In genomic region chr1:3244025-3244424, GRCh38 we compare ENCODE assay signal across 27 cellular contexts.
"Had no signal": no experiment of that assay in that cellular context is flagged by ENCODE, and none has a peak within 500 bp of the region (broad histone marks: within the 10 kb centered on the region; RNA-seq: fewer than 3 reads in every experiment).

No MANE protein-coding gene starts in this region.

- H3K36me3 Mint-ChIP-seq: activated CD4-positive, alpha-beta memory T cell treated with anti-CD3 and anti-CD28 coated beads for 36 hours; activated CD8-positive, alpha-beta memory T cell treated with anti-CD3 and anti-CD28 coated beads, Interleukin-2, amount 10 ng/mL, durations not matched to agents 7 days and 5 days; activated naive CD4-positive, alpha-beta T cell treated with anti-CD3 and anti-CD28 coated beads, Interleukin-2, amount 50 U/mL, for 24 hours; activated naive CD8-positive, alpha-beta T cell treated with anti-CD3 and anti-CD28 coated beads for 36 hours had no signal

- H3K4me1 ChIP-seq: adrenal gland had no signal

- H3K4me1 Mint-ChIP-seq: activated CD4-positive, alpha-beta T cell treated with anti-CD3 and anti-CD28 coated beads for 36 hours; activated CD4-positive, alpha-beta T cell treated with anti-CD3 and anti-CD28 coated beads, Interleukin-2, amount 10 ng/mL, durations not matched to agents 24 days and 14 days; activated CD8-positive, alpha-beta memory T cell treated with anti-CD3 and anti-CD28 coated beads, Interleukin-2, amount 10 ng/mL, durations not matched to agents 7 days and 5 days; activated naive CD4-positive, alpha-beta T cell treated with anti-CD3 and anti-CD28 coated beads, Interleukin-2, amount 50 U/mL, for 24 hours; activated naive CD8-positive, alpha-beta T cell treated with anti-CD3 and anti-CD28 coated beads for 36 hours; activated naive CD8-positive, alpha-beta T cell treated with anti-CD3 and anti-CD28 coated beads, Interleukin-2, amount 50 U/mL, for 24 hours had no signal

- H3K4me3 ChIP-seq: adrenal gland had no signal

- H3K27ac Mint-ChIP-seq: activated CD4-positive, alpha-beta memory T cell treated with anti-CD3 and anti-CD28 coated beads for 36 hours; activated CD4-positive, alpha-beta T cell treated with anti-CD3 and anti-CD28 coated beads for 36 hours; activated CD4-positive, alpha-beta T cell treated with anti-CD3 and anti-CD28 coated beads, Interleukin-2, amount 10 ng/mL, durations not matched to agents 24 days and 14 days; activated CD8-positive, alpha-beta memory T cell treated with anti-CD3 and anti-CD28 coated beads, Interleukin-2, amount 10 ng/mL, durations not matched to agents 7 days and 5 days; activated CD8-positive, alpha-beta T cell treated with anti-CD3 and anti-CD28 coated beads, Interleukin-2, amount 10 ng/mL, durations not matched to agents 7 days and 5 days; activated naive CD4-positive, alpha-beta T cell treated with anti-CD3 and anti-CD28 coated beads for 36 hours; activated naive CD4-positive, alpha-beta T cell treated with anti-CD3 and anti-CD28 coated beads, Interleukin-2, amount 50 U/mL, for 24 hours; activated naive CD8-positive, alpha-beta T cell treated with anti-CD3 and anti-CD28 coated beads for 36 hours; activated naive CD8-positive, alpha-beta T cell treated with anti-CD3 and anti-CD28 coated beads, Interleukin-2, amount 50 U/mL, for 24 hours; activated T-helper 1 cell treated with anti-CD3 and anti-CD28 coated beads, Interleukin-12 subunit alpha, Interleukin-12 subunit beta, Interleukin-2, Interleukin-4 antibody, amounts not matched to agents 30 ng/mL and 10 ng/mL and 1 ng/mL, durations not matched to agents 14 hours and 24 hours and 36 hours; activated T-helper 2 cell treated with anti-CD3 and anti-CD28 coated beads, Interferon-gamma antibody, Interleukin-2, Interleukin-4, amounts not matched to agents 10 μg/mL and 5 μg/mL and 100 μg/mL, durations not matched to agents 14 hours and 24 hours and 36 hours; endodermal cell had no signal

- H3K27ac ChIP-seq: adrenal gland, brain microvascular endothelial cell had no signal

- DNase-seq: activated CD4-positive, alpha-beta memory T cell treated with anti-CD3 and anti-CD28 coated beads for 36 hours; activated CD4-positive, alpha-beta T cell treated with anti-CD3 and anti-CD28 coated beads for 36 hours; activated CD4-positive, alpha-beta T cell treated with anti-CD3 and anti-CD28 coated beads, Interleukin-2, amount 10 ng/mL, durations not matched to agents 24 days and 14 days; activated CD4-positive, CD25-positive, alpha-beta regulatory T cell; activated CD4-positive, CD25-positive, alpha-beta regulatory T cell treated with anti-CD3 and anti-CD28 coated beads, Interleukin-2, amount 50 U/mL, for 72 hours; activated CD8-positive, alpha-beta memory T cell treated with anti-CD3 and anti-CD28 coated beads, Interleukin-2, amount 10 ng/mL, durations not matched to agents 7 days and 5 days; activated CD8-positive, alpha-beta memory T cell treated with anti-CD3 and anti-CD28 coated beads, Interleukin-2, amount 50 U/mL, for 4 hours; activated CD8-positive, alpha-beta T cell treated with anti-CD3 and anti-CD28 coated beads, Interleukin-2, amount 10 ng/mL, durations not matched to agents 7 days and 5 days; activated effector memory CD4-positive, alpha-beta T cell treated with anti-CD3 and anti-CD28 coated beads, Interleukin-2, amount 50 U/mL, for 16 hours; activated naive CD4-positive, alpha-beta T cell treated with anti-CD3 and anti-CD28 coated beads for 36 hours; activated naive CD8-positive, alpha-beta T cell treated with anti-CD3 and anti-CD28 coated beads for 36 hours; activated naive CD8-positive, alpha-beta T cell treated with anti-CD3 and anti-CD28 coated beads, Interleukin-2, amount 50 U/mL, for 24 hours; activated T-cell treated with anti-CD3 and anti-CD28 coated beads, Interleukin-2, amount 50 U/mL, for 1 hour; activated T-cell treated with anti-CD3 and anti-CD28 coated beads, Interleukin-2, amount 50 U/mL, for 48 hours; adrenal gland; amygdala; aorta; brain microvascular endothelial cell; cortex of kidney; effector memory CD4-positive, alpha-beta T cell; endodermal cell; foreskin fibroblast; T-helper 2 cell had no signal

- H3K9me3 ChIP-seq: adrenal gland had no signal

- ATAC-seq: activated CD4-positive, alpha-beta T cell treated with anti-CD3 and anti-CD28 coated beads for 36 hours; activated CD8-positive, alpha-beta memory T cell treated with anti-CD3 and anti-CD28 coated beads, Interleukin-2, amount 10 ng/mL, durations not matched to agents 7 days and 5 days; activated CD8-positive, alpha-beta T cell treated with anti-CD3 and anti-CD28 coated beads, Interleukin-2, amount 10 ng/mL, durations not matched to agents 7 days and 5 days; activated naive CD8-positive, alpha-beta T cell treated with anti-CD3 and anti-CD28 coated beads, Interleukin-2, amount 50 U/mL, for 24 hours; esophagus mucosa had no signal

- H3K36me3 ChIP-seq: adrenal gland, brain microvascular endothelial cell had no signal

- H3K4me3 Mint-ChIP-seq: activated CD4-positive, alpha-beta memory T cell treated with anti-CD3 and anti-CD28 coated beads for 36 hours; activated CD4-positive, alpha-beta T cell treated with anti-CD3 and anti-CD28 coated beads for 36 hours; activated CD4-positive, alpha-beta T cell treated with anti-CD3 and anti-CD28 coated beads, Interleukin-2, amount 10 ng/mL, durations not matched to agents 24 days and 14 days; activated CD8-positive, alpha-beta memory T cell treated with anti-CD3 and anti-CD28 coated beads, Interleukin-2, amount 10 ng/mL, durations not matched to agents 7 days and 5 days; activated CD8-positive, alpha-beta T cell treated with anti-CD3 and anti-CD28 coated beads, Interleukin-2, amount 10 ng/mL, durations not matched to agents 7 days and 5 days; activated naive CD4-positive, alpha-beta T cell treated with anti-CD3 and anti-CD28 coated beads for 36 hours; activated naive CD4-positive, alpha-beta T cell treated with anti-CD3 and anti-CD28 coated beads, Interleukin-2, amount 50 U/mL, for 24 hours; activated naive CD8-positive, alpha-beta T cell treated with anti-CD3 and anti-CD28 coated beads for 36 hours; activated naive CD8-positive, alpha-beta T cell treated with anti-CD3 and anti-CD28 coated beads, Interleukin-2, amount 50 U/mL, for 24 hours; activated T-helper 1 cell treated with anti-CD3 and anti-CD28 coated beads, Interleukin-12 subunit alpha, Interleukin-12 subunit beta, Interleukin-2, Interleukin-4 antibody, amounts not matched to agents 30 ng/mL and 10 ng/mL and 1 ng/mL, durations not matched to agents 14 hours and 24 hours and 36 hours; endodermal cell had no signal

- H3K9me3 Mint-ChIP-seq: activated CD4-positive, alpha-beta memory T cell treated with anti-CD3 and anti-CD28 coated beads for 36 hours; activated CD4-positive, alpha-beta T cell treated with anti-CD3 and anti-CD28 coated beads, Interleukin-2, amount 10 ng/mL, durations not matched to agents 24 days and 14 days; activated naive CD4-positive, alpha-beta T cell treated with anti-CD3 and anti-CD28 coated beads for 36 hours; activated naive CD4-positive, alpha-beta T cell treated with anti-CD3 and anti-CD28 coated beads, Interleukin-2, amount 50 U/mL, for 24 hours; activated naive CD8-positive, alpha-beta T cell treated with anti-CD3 and anti-CD28 coated beads for 36 hours; activated naive CD8-positive, alpha-beta T cell treated with anti-CD3 and anti-CD28 coated beads, Interleukin-2, amount 50 U/mL, for 24 hours; activated T-helper 1 cell treated with anti-CD3 and anti-CD28 coated beads, Interleukin-12 subunit alpha, Interleukin-12 subunit beta, Interleukin-2, Interleukin-4 antibody, amounts not matched to agents 30 ng/mL and 10 ng/mL and 1 ng/mL, durations not matched to agents 14 hours and 24 hours and 36 hours; activated T-helper 2 cell treated with anti-CD3 and anti-CD28 coated beads, Interferon-gamma antibody, Interleukin-2, Interleukin-4, amounts not matched to agents 10 μg/mL and 5 μg/mL and 100 μg/mL, durations not matched to agents 14 hours and 24 hours and 36 hours; endodermal cell had no signal
